9 cellular contexts compared by ENCODE assay signal in genomic region chr11:111635706-111636045, GRCh38. TPM values are rescaled to one million over a fixed set of nuclear protein-coding genes. Genes with fewer than 3 reads are reported as not detected.
DNase-seq lines count a peak whose midpoint lies in the region; ATAC-seq and TF ChIP-seq lines count a peak whose summit lies in the region.
"Had no signal": no experiment of that assay in that cellular context is flagged by ENCODE, and none has a peak within 500 bp of the region (broad histone marks: within the 10 kb centered on the region; RNA-seq: fewer than 3 reads in every experiment).

No MANE protein-coding gene starts in this region.

- peaks cover 45% of the 10 kb centered on the region for H3K4me1 Mint-ChIP-seq in neural progenitor cell
- H3K4me1 Mint-ChIP-seq in activated naive CD8-positive, alpha-beta T cell treated with anti-CD3 and anti-CD28 coated beads for 36 hours: peaks cover 35% of the 10 kb centered on the region

- ATAC-seq in GM18909 (IDR thresholded peaks at IDR 0.05; ENCODE audit: poor library complexity, unreplicated experiment): no peak

- no peak overlapping the region for H3K4me3 ChIP-seq in neural progenitor cell

- H3K4me3 Mint-ChIP-seq in neural progenitor cell: no peak overlapping the region
- H3K4me3 Mint-ChIP-seq in activated naive CD8-positive, alpha-beta T cell treated with anti-CD3 and anti-CD28 coated beads for 36 hours: no peak overlapping the region

- no peak for TF ChIP-seq POLR2A in erythroblast (IDR thresholded peaks at IDR 0.05; ENCODE audit: low read length)

- peak overlapping the region; percentile 16 for H3K27ac Mint-ChIP-seq in neural progenitor cell
- no peak overlapping the region for H3K27ac Mint-ChIP-seq in activated naive CD8-positive, alpha-beta T cell treated with anti-CD3 and anti-CD28 coated beads for 36 hours

- DNase-seq in AG08396 (ENCODE audit: low spot score): peak; percentile 15
- DNase-seq in NCI-H226: peak; percentile 30
- DNase-seq in erythroblast (lab: John Stamatoyannopoulos, UW): peak; percentile 6 to 19
- no peak for DNase-seq in neural progenitor cell (ENCODE audit: low spot score)
- no peak for DNase-seq in NAMALWA (ENCODE audit: low spot score)
- DNase-seq in activated naive CD8-positive, alpha-beta T cell treated with anti-CD3 and anti-CD28 coated beads for 36 hours: no peak
- DNase-seq in HEK293T (ENCODE audit: extremely low spot score): no peak
- DNase-seq: DND-41 had no signal

- TF ChIP-seq CTCF in neural progenitor cell (IDR thresholded peaks at IDR 0.05): no peak

- POLR2A ChIA-PET in HEK293T (lab: Yijun Ruan, JAX): interaction anchor here (1.1 kb wide), 1 partner anchor 46 kb away, joined by 3 read pairs; no protein-coding TSS in a partner anchor

- no peaks in the 10 kb centered on the region for H3K9me3 Mint-ChIP-seq in neural progenitor cell
- H3K9me3 Mint-ChIP-seq in activated naive CD8-positive, alpha-beta T cell treated with anti-CD3 and anti-CD28 coated beads for 36 hours: no peaks in the 10 kb centered on the region

- no peak overlapping the region for H3K4me2 ChIP-seq in neural progenitor cell

- peaks cover 11% of the 10 kb centered on the region for H3F3A ChIP-seq in neural progenitor cell (ENCODE audit: low read depth)

- H3K36me3 ChIP-seq in neural progenitor cell: peaks cover 3% of the 10 kb centered on the region

- peaks cover 15% of the 10 kb centered on the region for H3K36me3 Mint-ChIP-seq in neural progenitor cell
- H3K36me3 Mint-ChIP-seq in activated naive CD8-positive, alpha-beta T cell treated with anti-CD3 and anti-CD28 coated beads for 36 hours: peaks cover 13% of the 10 kb centered on the region

- H3K9ac ChIP-seq in neural progenitor cell: no peak overlapping the region

- CTCF ChIA-PET in HEK293T (lab: Yijun Ruan, JAX): interaction anchor here (1.2 kb wide), 1 partner anchor 11 kb away, joined by 3 read pairs; no protein-coding TSS in a partner anchor

- H2AFZ ChIP-seq in neural progenitor cell (replicated peaks): no peak overlapping the region

- H3K27me3 ChIP-seq in neural progenitor cell: no peaks in the 10 kb centered on the region

- H3K27me3 Mint-ChIP-seq in neural progenitor cell (ENCODE audit: insufficient read depth, low read depth): no peaks in the 10 kb centered on the region
- no peaks in the 10 kb centered on the region for H3K27me3 Mint-ChIP-seq in activated naive CD8-positive, alpha-beta T cell treated with anti-CD3 and anti-CD28 coated beads for 36 hours

- H3K79me2 ChIP-seq in neural progenitor cell (ENCODE audit: low read depth): peaks cover 9% of the 10 kb centered on the region

- no peak overlapping the region for H3K27ac ChIP-seq in neural progenitor cell

- H3K9me3 ChIP-seq in neural progenitor cell (ENCODE audit: low read depth): no peaks in the 10 kb centered on the region

- H4K20me1 ChIP-seq in neural progenitor cell (ENCODE audit: low read depth): no peaks in the 10 kb centered on the region

- peaks cover 56% of the 10 kb centered on the region for H3K4me1 ChIP-seq in neural progenitor cell

TF ChIP-seq in HEK293T, 16 proteins besides CTCF, POLR2A, EP300 and RAD21:
- no peak for TF ChIP-seq NFRKB (IDR thresholded peaks at IDR 0.05)
- TF ChIP-seq L3MBTL2 (conservative IDR thresholded peaks at IDR 0.05): no peak
- no peak for TF ChIP-seq CTBP1 (IDR thresholded peaks at IDR 0.05; ENCODE audit: borderline replicate concordance)
- no peak for TF ChIP-seq FOXK2 (IDR thresholded peaks at IDR 0.05)
- TF ChIP-seq FOXM1 (IDR thresholded peaks at IDR 0.05; ENCODE audit: borderline replicate concordance): no peak
- no peak for TF ChIP-seq TARDBP (IDR thresholded peaks at IDR 0.05)
- no peak for TF ChIP-seq BHLHE40 (IDR thresholded peaks at IDR 0.05; ENCODE audit: borderline replicate concordance)
- TF ChIP-seq PKNOX1 (IDR thresholded peaks at IDR 0.05): no peak
- TF ChIP-seq ARNT (IDR thresholded peaks at IDR 0.05): no peak
- no peak for TF ChIP-seq ZNF384 (IDR thresholded peaks at IDR 0.05)
- TF ChIP-seq SUZ12 (IDR thresholded peaks at IDR 0.05): no peak
- no peak for TF ChIP-seq HDGF (IDR thresholded peaks at IDR 0.05; ENCODE audit: borderline replicate concordance)
- TF ChIP-seq FOXA1 (IDR thresholded peaks at IDR 0.05): no peak
- TF ChIP-seq ELF4 (IDR thresholded peaks at IDR 0.05): no peak
- TF ChIP-seq LEF1 (IDR thresholded peaks at IDR 0.05; ENCODE audit: borderline replicate concordance): no peak
- no peak for TF ChIP-seq SP1 (IDR thresholded peaks at IDR 0.05)

RNA-seq across cellular contexts. Expression of gene SIK2, which starts 33.4 kb away (rescaled TPM):
- total RNA-seq in neural progenitor cell (ENCODE audit: low replicate concordance): 12.0 and 16.3 TPM in 2 replicates
- 1 to 10 TPM; 5.2 to 8.2 TPM for total RNA-seq in activated naive CD8-positive, alpha-beta T cell treated with anti-CD3 and anti-CD28 coated beads for 36 hours

Comparison
In these comparisons a context has a peak if more than half of its experiments do, and no peak if none do; other contexts are left out.
1. DNase-seq: peak in AG08396 (single experiment), NCI-H226 (single experiment) and erythroblast (2 of 2); none in neural progenitor cell (single experiment), NAMALWA (single experiment), activated naive CD8-positive, alpha-beta T cell treated with anti-CD3 and anti-CD28 coated beads for 36 hours (single experiment) and HEK293T (single experiment).